Comparison of ENCODE assay signal across 8 cellular contexts in genomic region chr9:36400332-36401178, GRCh38. TPM values are rescaled to one million over a fixed set of nuclear protein-coding genes. Genes with fewer than 3 reads are reported as not detected.
DNase-seq lines count a peak whose midpoint lies in the region; ATAC-seq lines count a peak whose summit lies in the region.

No MANE protein-coding gene starts in this region.

- H3K27ac Mint-ChIP-seq in IgD-negative memory B cell, result peak overlapping the region; percentile 92 to 99 (median 96)

- no peaks in the 10 kb centered on the region for H3K36me3 Mint-ChIP-seq in IgD-negative memory B cell
- peaks cover 9% of the 10 kb centered on the region for H3K36me3 Mint-ChIP-seq in activated T-cell treated with anti-CD3 and anti-CD28 coated beads, Interleukin-2, amount 50 U/mL, for 4 hours (ENCODE audit: insufficient read depth)

- peaks cover 30 to 36% (median 32%) of the 10 kb centered on the region in 3 donors for H3K4me1 Mint-ChIP-seq in IgD-negative memory B cell
- H3K4me1 Mint-ChIP-seq in activated T-cell treated with anti-CD3 and anti-CD28 coated beads, Interleukin-2, amount 50 U/mL, for 4 hours (ENCODE audit: low read depth), result peaks cover 40% of the 10 kb centered on the region

- H3K27me3 Mint-ChIP-seq in IgD-negative memory B cell, result no peaks in the 10 kb centered on the region
- H3K27me3 Mint-ChIP-seq in activated T-cell treated with anti-CD3 and anti-CD28 coated beads, Interleukin-2, amount 50 U/mL, for 4 hours (ENCODE audit: low read depth), result no peaks in the 10 kb centered on the region

- H3K9me3 Mint-ChIP-seq in IgD-negative memory B cell, result no peaks in the 10 kb centered on the region
- no peaks in the 10 kb centered on the region for H3K9me3 Mint-ChIP-seq in activated T-cell treated with anti-CD3 and anti-CD28 coated beads, Interleukin-2, amount 50 U/mL, for 4 hours

- ATAC-seq in GM21576 (IDR thresholded peaks at IDR 0.05; ENCODE audit: unreplicated experiment) (peak; percentile 56), esophagus mucosa (peak; percentile 95)
- peak; percentile 84 to 86 for ATAC-seq in activated T-cell treated with anti-CD3 and anti-CD28 coated beads, Interleukin-2, amount 50 U/mL, for 4 hours

- DNase-seq in DMS153 (lab: John Stamatoyannopoulos, UW) (peak; percentile 79), OCI-M2 (lab: John Stamatoyannopoulos, UW; ENCODE audit: unreplicated experiment) (peak; percentile 52), myocyte (ENCODE audit: low read depth) (peak; percentile 88)
- DNase-seq in activated T-cell treated with anti-CD3 and anti-CD28 coated beads, Interleukin-2, amount 50 U/mL, for 4 hours, result peak; percentile 88
- peak; percentile 75 to 91 for DNase-seq in stimulated activated CD8-positive, alpha-beta memory T cell treated with anti-CD3 and anti-CD28 coated beads, Interleukin-7, amount 100 ng/mL, for 4 hours (ENCODE audit: low read depth in 2 of 2)

- H3K4me3 Mint-ChIP-seq in IgD-negative memory B cell, result peak overlapping the region; percentile 95 to 98 (median 96)
- peak overlapping the region; percentile 92 for H3K4me3 Mint-ChIP-seq in activated T-cell treated with anti-CD3 and anti-CD28 coated beads, Interleukin-2, amount 50 U/mL, for 4 hours

RNA-seq across cellular contexts. Expression of gene RNF38, which starts 0.5 kb away (rescaled TPM):
- 18.5 TPM for polyA plus RNA-seq in IgD-negative memory B cell
- 10 to 100 TPM; 29.8 to 32.0 (median 31.7) TPM for total RNA-seq in activated T-cell treated with anti-CD3 and anti-CD28 coated beads, Interleukin-2, amount 50 U/mL, for 4 hours
- total RNA-seq in esophagus mucosa (15.5 TPM), myocyte (19.4 and 21.0 TPM in 2 replicates)
- 13.0 TPM for polyA plus RNA-seq in myocyte (2012)

Comparison
In these comparisons a context has a peak if more than half of its experiments do, and no peak if none do; other contexts are left out.
1. Peak in every context shown above with its lines: DNase-seq and ATAC-seq.